ENCODE assay signal across 21 cellular contexts in the genomic region with DNA sequence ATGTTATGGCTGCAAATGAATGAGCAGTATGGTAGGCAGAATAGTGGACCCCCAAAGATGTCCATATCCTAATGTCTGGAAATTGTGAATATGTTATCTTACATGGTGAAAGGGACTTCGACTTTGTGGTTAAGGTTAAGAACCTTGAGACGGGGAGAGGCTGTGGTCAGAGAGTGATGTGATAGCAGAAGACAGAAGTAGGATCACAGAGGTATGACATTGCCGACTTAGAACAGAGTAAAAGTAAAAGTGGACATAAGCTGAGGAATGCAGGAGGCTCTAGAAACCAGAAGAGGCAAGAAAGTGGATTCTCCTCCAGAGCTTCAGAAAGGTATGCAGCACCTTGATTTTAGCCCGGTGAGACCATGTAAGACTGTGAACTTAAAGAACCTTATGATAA.
"Had no signal": no experiment of that assay in that cellular context is flagged by ENCODE, and none has a peak within 500 bp of the region (broad histone marks: within the 10 kb centered on the region; RNA-seq: fewer than 3 reads in every experiment).

No MANE protein-coding gene starts in this region.

- H3K27ac ChIP-seq: esophagus squamous epithelium, gastroesophageal sphincter, hepatocyte, left ventricle myocardium inferior, lower lobe of right lung, neural progenitor cell, ovary, right atrium auricular region had no signal

- H3K9me3 Mint-ChIP-seq: dendritic cell treated with granulocyte-macrophage colony-stimulating factor and Interleukin-4, amounts not matched to agents 40 ng/mL and 50 ng/mL, for 4 days; effector memory CD8-positive, alpha-beta T cell; natural killer cell treated with Interleukin-12 subunit alpha and Interleukin-12 subunit beta and Interleukin-15 and Interleukin-18, amount 100 ng/mL, for 72 hours; neural progenitor cell had no signal

- H3K27ac Mint-ChIP-seq: dendritic cell treated with granulocyte-macrophage colony-stimulating factor and Interleukin-4, amounts not matched to agents 40 ng/mL and 50 ng/mL, for 4 days; effector memory CD8-positive, alpha-beta T cell; memory B cell; mesothelial cell of epicardium; natural killer cell treated with Interleukin-12 subunit alpha and Interleukin-12 subunit beta and Interleukin-15 and Interleukin-18, amount 100 ng/mL, for 72 hours; neural progenitor cell had no signal

- H3K36me3 Mint-ChIP-seq: mesothelial cell of epicardium; natural killer cell treated with Interleukin-12 subunit alpha and Interleukin-12 subunit beta and Interleukin-15 and Interleukin-18, amount 100 ng/mL, for 72 hours; neural progenitor cell had no signal

- H3K4me1 Mint-ChIP-seq: memory B cell, neural progenitor cell had no signal

- H3K9me3 ChIP-seq: esophagus squamous epithelium, gastroesophageal sphincter, lower lobe of right lung, ovary, right atrium auricular region had no signal

- H3K4me1 ChIP-seq: neural progenitor cell had no signal

- H3K27me3 ChIP-seq: esophagus squamous epithelium, gastroesophageal sphincter, hepatocyte, neural progenitor cell, ovary, right atrium auricular region had no signal

- H3K27me3 Mint-ChIP-seq: dendritic cell treated with granulocyte-macrophage colony-stimulating factor and Interleukin-4, amounts not matched to agents 40 ng/mL and 50 ng/mL, for 4 days; memory B cell had no signal

- H3K36me3 ChIP-seq: esophagus squamous epithelium, gastroesophageal sphincter, left ventricle myocardium inferior, lower lobe of right lung, neural progenitor cell, ovary, right atrium auricular region had no signal

- H3K4me3 ChIP-seq: esophagus squamous epithelium, gastroesophageal sphincter, hepatocyte, left ventricle myocardium inferior, lower lobe of right lung, neural progenitor cell, ovary, right atrium auricular region had no signal

- DNase-seq: effector memory CD8-positive, alpha-beta T cell; esophagus squamous epithelium; foreskin fibroblast; glutamatergic neuron; kidney; left cardiac atrium; left ventricle myocardium inferior; lower lobe of right lung; nucleus accumbens; ovary; small intestine; stimulated activated CD4-positive, alpha-beta T cell treated with anti-CD3 and anti-CD28 coated beads, Interleukin-12 subunit alpha, Interleukin-12 subunit beta, amount 100 ng/mL, for 4 hours; stimulated activated naive CD4-positive, alpha-beta T cell treated with Interleukin-2 at 50 U/mL for 16 hours had no signal

- H3K4me3 Mint-ChIP-seq: dendritic cell treated with granulocyte-macrophage colony-stimulating factor and Interleukin-4, amounts not matched to agents 40 ng/mL and 50 ng/mL, for 4 days; effector memory CD8-positive, alpha-beta T cell; memory B cell; mesothelial cell of epicardium; natural killer cell treated with Interleukin-12 subunit alpha and Interleukin-12 subunit beta and Interleukin-15 and Interleukin-18, amount 100 ng/mL, for 72 hours; neural progenitor cell had no signal

- ATAC-seq: effector memory CD8-positive, alpha-beta T cell; gastroesophageal sphincter; left cardiac atrium; lower lobe of right lung; natural killer cell treated with Interleukin-12 subunit alpha and Interleukin-12 subunit beta and Interleukin-15 and Interleukin-18, amount 100 ng/mL, for 72 hours had no signal
